8 cellular contexts compared by ENCODE assay signal in the genomic region with DNA sequence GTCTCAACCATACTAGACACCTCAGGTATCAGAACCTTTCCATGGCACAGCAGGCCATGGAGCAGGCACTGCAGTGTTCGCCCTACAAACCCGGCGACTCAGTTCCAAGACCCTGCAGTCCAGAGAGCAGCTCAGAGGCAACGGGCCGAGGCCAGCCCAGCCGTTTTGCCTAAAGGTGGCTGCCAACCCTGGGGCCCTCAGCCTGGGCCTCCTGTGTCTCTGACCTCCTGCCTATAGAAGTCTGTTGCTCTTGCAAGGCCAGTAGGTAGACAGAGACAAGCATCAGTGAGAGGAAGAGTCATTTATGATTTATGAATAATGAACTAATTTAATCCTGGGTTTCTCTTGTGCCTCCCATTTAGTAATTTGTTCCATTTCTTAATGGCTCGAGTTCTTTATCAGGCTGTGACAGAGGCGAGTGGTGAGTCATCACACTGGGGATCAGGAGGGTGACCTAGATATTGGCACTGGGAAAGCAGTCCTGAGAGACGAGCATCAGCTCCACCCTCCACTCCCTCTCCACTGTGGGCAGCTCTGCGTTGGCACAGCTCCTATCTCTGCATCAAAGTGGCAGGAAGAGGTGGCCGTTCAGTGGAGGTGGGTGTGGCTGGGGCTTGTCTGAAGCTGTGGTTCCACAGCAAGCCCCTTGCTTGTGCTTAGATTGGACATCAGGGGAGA.
DNase-seq lines count a peak whose midpoint lies in the region; ATAC-seq, FAIRE-seq and TF ChIP-seq lines count a peak whose summit lies in the region.

No MANE protein-coding gene starts in this region.

- FAIRE-seq in GM12891 (lab: Jason Lieb, UNC), result no peak

- H3K79me2 ChIP-seq in DND-41 (ENCODE audit: insufficient read depth, low read length), result no peaks in the 10 kb centered on the region

- DNase-seq in DND-41 (peak; percentile 18), SW 1271 (lab: John Stamatoyannopoulos, UW) (peak; percentile 32 to 75), colonic mucosa (peak; percentile 57), SIG-M5 (lab: John Stamatoyannopoulos, UW) (no peak), GM12891 (ENCODE audit: insufficient read length, low spot score) (no peak), H7 (no peak)
- DNase-seq in naive thymus-derived CD4-positive, alpha-beta T cell, result no peak

- no peaks in the 10 kb centered on the region for H4K20me1 ChIP-seq in DND-41 (ENCODE audit: insufficient read depth, low read length)

- H3K27ac Mint-ChIP-seq in naive thymus-derived CD4-positive, alpha-beta T cell, result peak overlapping the region in 2 of 9 donors; percentile 39 to 81

- no peak for TF ChIP-seq POLR2A in GM12891 (IDR thresholded peaks at IDR 0.05; ENCODE audit: low read depth, low read length)

- TF ChIP-seq CTCF in DND-41 (IDR thresholded peaks at IDR 0.05; ENCODE audit: borderline replicate concordance, extremely low read depth, low read length, poor library complexity, severe bottlenecking) (no peak), colonic mucosa (IDR thresholded peaks at IDR 0.05) (no peak)

- peaks cover 0 to 21% (median 0%) of the 10 kb centered on the region in 5 donors for H3K27me3 Mint-ChIP-seq in naive thymus-derived CD4-positive, alpha-beta T cell

- H3K4me3 ChIP-seq in DND-41 (ENCODE audit: low read depth in 1 of 2, low read length in 2 of 2) (no peak overlapping the region), colonic mucosa (no peak overlapping the region), H7 (ENCODE audit: insufficient read depth, low read depth, low read length) (no peak overlapping the region)
- H3K4me3 ChIP-seq in naive thymus-derived CD4-positive, alpha-beta T cell (ENCODE audit: low read length), result no peak overlapping the region

- H3K9me3 Mint-ChIP-seq in naive thymus-derived CD4-positive, alpha-beta T cell, result no peaks in the 10 kb centered on the region

- ATAC-seq in DND-41 (ENCODE audit: insufficient read depth, low read depth), result peak; percentile 37; the same call in 1 of the 3 replicates
- ATAC-seq in naive thymus-derived CD4-positive, alpha-beta T cell, result peak; percentile 32
- ATAC-seq in HG02763 (IDR thresholded peaks at IDR 0.05; ENCODE audit: unreplicated experiment), result no peak

- no peak overlapping the region for H3K4me2 ChIP-seq in DND-41 (ENCODE audit: insufficient read depth, low read length)

- H3K36me3 ChIP-seq in DND-41 (ENCODE audit: insufficient read depth, low read length) (no peaks in the 10 kb centered on the region), colonic mucosa (no peaks in the 10 kb centered on the region), H7 (replicated peaks; ENCODE audit: control insufficient read depth, insufficient read depth, low read length) (no peaks in the 10 kb centered on the region)
- H3K36me3 ChIP-seq in naive thymus-derived CD4-positive, alpha-beta T cell (ENCODE audit: control insufficient read depth in 2 of 3, insufficient read depth in 3 of 3, low read length in 3 of 3), result no peaks in the 10 kb centered on the region

- no peak overlapping the region for H2AFZ ChIP-seq in DND-41 (ENCODE audit: low read depth, low read length)

- H3K27me3 ChIP-seq in DND-41 (ENCODE audit: insufficient read depth, low read length, poor library complexity) (peaks cover 8% of the 10 kb centered on the region), colonic mucosa (no peaks in the 10 kb centered on the region), H7 (ENCODE audit: control insufficient read depth, insufficient read depth, low read length) (no peaks in the 10 kb centered on the region)
- H3K27me3 ChIP-seq in naive thymus-derived CD4-positive, alpha-beta T cell (ENCODE audit: control insufficient read depth in 2 of 2, insufficient read depth in 2 of 2, low read length in 2 of 2), result no peaks in the 10 kb centered on the region

- no peak overlapping the region for H3K4me3 Mint-ChIP-seq in naive thymus-derived CD4-positive, alpha-beta T cell

- H3K9ac ChIP-seq in DND-41 (ENCODE audit: low read depth, low read length) (no peak overlapping the region), colonic mucosa (ENCODE audit: low read depth in 2 of 2, low read length in 2 of 2) (peak overlapping the region; percentile 3 to 13)

- H3K27ac ChIP-seq in DND-41 (ENCODE audit: low read length) (no peak overlapping the region), colonic mucosa (peak overlapping the region; percentile 49)
- no peak overlapping the region for H3K27ac ChIP-seq in naive thymus-derived CD4-positive, alpha-beta T cell (ENCODE audit: low read depth, low read length)

- no peaks in the 10 kb centered on the region for H3K9me3 ChIP-seq in DND-41 (ENCODE audit: insufficient read depth, low read length, severe bottlenecking)
- no peaks in the 10 kb centered on the region for H3K9me3 ChIP-seq in colonic mucosa
- no peaks in the 10 kb centered on the region for H3K9me3 ChIP-seq in naive thymus-derived CD4-positive, alpha-beta T cell (ENCODE audit: control insufficient read depth in 2 of 3, low read length in 3 of 3)

- POLR2A ChIA-PET in naive thymus-derived CD4-positive, alpha-beta T cell (lab: Charles Lee), result no interaction called here

- CTCF ChIA-PET in naive thymus-derived CD4-positive, alpha-beta T cell (lab: Charles Lee), result interaction anchor here (0.6 kb wide), 1 partner anchor 277 kb away, joined by 5 read pairs; no protein-coding TSS in a partner anchor

- intact Hi-C loops in colonic mucosa (cut with DNase I), result loop anchor here (10.0 kb wide), 1 partner anchor 424 kb away; no protein-coding TSS in a partner anchor
- intact Hi-C loops in naive thymus-derived CD4-positive, alpha-beta T cell (cut with micrococcal nuclease), result loop anchor here in 1 of 2 donors (5.0 kb wide), 1 partner anchor 148 kb away; the partner anchor contains the start of gene ANO10

- H3K36me3 Mint-ChIP-seq in naive thymus-derived CD4-positive, alpha-beta T cell, result no peaks in the 10 kb centered on the region

- peaks cover 5 to 20% (median 10%) of the 10 kb centered on the region in 7 donors for H3K4me1 Mint-ChIP-seq in naive thymus-derived CD4-positive, alpha-beta T cell

- H3K4me1 ChIP-seq in DND-41 (ENCODE audit: insufficient read depth, low read length) (no peaks in the 10 kb centered on the region), colonic mucosa (no peaks in the 10 kb centered on the region)
- peaks cover 14 to 20% of the 10 kb centered on the region in 2 donors for H3K4me1 ChIP-seq in naive thymus-derived CD4-positive, alpha-beta T cell (ENCODE audit: control insufficient read depth in 2 of 2, insufficient read depth in 2 of 2, low read length in 2 of 2)

TF ChIP-seq in GM12891, 5 proteins besides CTCF, POLR2A, EP300 and RAD21:
- TF ChIP-seq POU2F2 (IDR thresholded peaks at IDR 0.05; ENCODE audit: low read depth, low read length) (no peak), SPI1 (IDR thresholded peaks at IDR 0.05; ENCODE audit: low read depth, low read length) (no peak)

Comparison
In these comparisons a context has a peak if more than half of its experiments do, and no peak if none do; other contexts are left out.
1. DNase-seq: peak in DND-41 (single experiment), SW 1271 (2 of 2) and colonic mucosa (single experiment); none in naive thymus-derived CD4-positive, alpha-beta T cell (0 of 9), SIG-M5 (single experiment), GM12891 (single experiment) and H7 (single experiment).